In the genomic region with DNA sequence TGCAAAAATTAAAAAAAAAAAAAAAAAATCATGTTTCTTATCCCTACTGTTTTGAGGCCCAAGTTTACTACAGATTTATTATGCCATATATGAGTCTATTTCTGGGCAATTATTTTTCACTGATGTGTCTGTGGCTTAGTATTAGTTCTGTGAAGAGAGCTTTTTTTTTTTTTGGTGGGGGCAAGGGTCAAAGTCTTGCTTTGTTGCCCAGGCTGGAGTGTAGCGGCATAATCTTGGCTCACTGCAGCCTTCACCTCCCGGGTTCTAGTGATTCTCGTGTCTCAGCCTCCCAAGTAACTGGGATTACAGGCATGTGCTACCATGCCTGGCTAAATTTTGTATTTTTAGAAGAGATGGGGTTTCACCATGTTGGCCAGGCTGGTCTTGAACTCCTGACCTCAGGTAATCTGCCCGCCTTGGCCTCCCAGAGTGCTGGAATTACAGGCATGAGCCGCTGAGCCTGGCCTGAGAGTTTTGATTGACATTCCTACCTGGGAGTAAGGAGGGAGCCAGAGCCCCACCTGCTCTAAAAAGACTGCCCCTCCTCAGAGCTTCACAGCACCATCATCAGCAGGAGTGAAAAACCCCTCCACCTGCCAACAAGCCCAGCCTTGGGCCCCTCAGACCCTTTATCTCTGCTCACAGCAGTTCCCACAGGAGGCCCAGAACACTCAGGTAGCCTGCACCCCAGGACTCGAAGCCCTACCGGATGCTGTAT, we compare ENCODE assay signal across 27 cellular contexts.
"Had no signal": no experiment of that assay in that cellular context is flagged by ENCODE, and none has a peak within 500 bp of the region (broad histone marks: within the 10 kb centered on the region; RNA-seq: fewer than 3 reads in every experiment).

No MANE protein-coding gene starts in this region.

- ATAC-seq: activated naive CD4-positive, alpha-beta T cell treated with anti-CD3 and anti-CD28 coated beads, Interleukin-2, amount 50 U/mL, for 72 hours; activated T-cell treated with anti-CD3 and anti-CD28 coated beads, Interleukin-2, amount 50 U/mL, for 4 hours; activated T-helper 17 cell treated with anti-CD3 and anti-CD28 coated beads, Interleukin-2, amount 50 U/mL, for 72 hours; lower lobe of right lung; mucosa of descending colon; natural killer cell treated with Interleukin-12 subunit alpha and Interleukin-12 subunit beta and Interleukin-15 and Interleukin-18, amount 100 ng/mL, for 72 hours; right cardiac atrium; T-helper 17 cell had no signal

- H3K4me3 ChIP-seq: breast epithelium, lower lobe of right lung, mucosa of descending colon, thoracic aorta, vagina had no signal

- H3K36me3 ChIP-seq: breast epithelium, lower lobe of right lung, thoracic aorta, vagina had no signal

- H3K9me3 Mint-ChIP-seq: activated CD4-positive, alpha-beta T cell treated with anti-CD3 and anti-CD28 coated beads, Interleukin-2, amount 10 ng/mL, durations not matched to agents 24 days and 14 days; activated naive CD4-positive, alpha-beta T cell treated with anti-CD3 and anti-CD28 coated beads, Interleukin-2, amount 50 U/mL, for 72 hours; activated T-helper 17 cell treated with anti-CD3 and anti-CD28 coated beads, Interleukin-2, amount 50 U/mL, for 72 hours; central memory CD8-positive, alpha-beta T cell; natural killer cell treated with Interleukin-12 subunit alpha and Interleukin-12 subunit beta and Interleukin-15 and Interleukin-18, amount 100 ng/mL, for 72 hours had no signal

- H3K36me3 Mint-ChIP-seq: activated CD4-positive, alpha-beta memory T cell treated with anti-CD3 and anti-CD28 coated beads for 36 hours; activated naive CD4-positive, alpha-beta T cell treated with anti-CD3 and anti-CD28 coated beads, Interleukin-2, amount 50 U/mL, for 72 hours; natural killer cell treated with Interleukin-12 subunit alpha and Interleukin-12 subunit beta and Interleukin-15 and Interleukin-18, amount 100 ng/mL, for 72 hours had no signal

- H3K4me1 ChIP-seq: breast epithelium, lower lobe of right lung, vagina had no signal

- H3K27me3 ChIP-seq: breast epithelium, vagina had no signal

- H3K27ac ChIP-seq: breast epithelium, epithelial cell of prostate, lower lobe of right lung, thoracic aorta, vagina had no signal

- H3K27me3 Mint-ChIP-seq: activated B cell treated with CpG ODN at 0.5 μM for 24 hours; activated CD4-positive, alpha-beta memory T cell treated with anti-CD3 and anti-CD28 coated beads for 36 hours; activated CD4-positive, alpha-beta T cell treated with anti-CD3 and anti-CD28 coated beads, Interleukin-2, amount 10 ng/mL, durations not matched to agents 24 days and 14 days; activated T-helper 17 cell treated with anti-CD3 and anti-CD28 coated beads, Interleukin-2, amount 50 U/mL, for 72 hours; central memory CD8-positive, alpha-beta T cell; natural killer cell treated with Interleukin-12 subunit alpha and Interleukin-12 subunit beta and Interleukin-15 and Interleukin-18, amount 100 ng/mL, for 72 hours; T-helper 17 cell had no signal

- H3K4me1 Mint-ChIP-seq: activated B cell treated with CpG ODN at 0.5 μM for 24 hours; central memory CD8-positive, alpha-beta T cell had no signal

- DNase-seq: activated B cell treated with CpG ODN at 0.5 μM for 24 hours; activated CD4-positive, alpha-beta memory T cell treated with anti-CD3 and anti-CD28 coated beads for 36 hours; activated CD4-positive, alpha-beta T cell treated with anti-CD3 and anti-CD28 coated beads, Interleukin-2, amount 10 ng/mL, durations not matched to agents 24 days and 14 days; activated naive CD4-positive, alpha-beta T cell; activated T-cell treated with anti-CD3 and anti-CD28 coated beads, Interleukin-2, amount 50 U/mL, for 4 hours; dermis blood vessel endothelial cell; effector CD4-positive, alpha-beta T cell; lower lobe of right lung; mesenchymal stem cell; right cardiac atrium; stimulated activated CD4-positive, alpha-beta T cell treated with anti-CD3 and anti-CD28 coated beads, Interleukin-2, amount 100 ng/mL, for 48 hours; stimulated activated naive CD4-positive, alpha-beta T cell treated with Interleukin-2 at 50 U/mL for 16 hours; T-helper 17 cell; trophoblast cell had no signal

- H3K4me3 Mint-ChIP-seq: activated B cell treated with CpG ODN at 0.5 μM for 24 hours; activated CD4-positive, alpha-beta memory T cell treated with anti-CD3 and anti-CD28 coated beads for 36 hours; activated CD4-positive, alpha-beta T cell treated with anti-CD3 and anti-CD28 coated beads, Interleukin-2, amount 10 ng/mL, durations not matched to agents 24 days and 14 days; activated T-cell treated with anti-CD3 and anti-CD28 coated beads, Interleukin-2, amount 50 U/mL, for 4 hours; activated T-helper 17 cell treated with anti-CD3 and anti-CD28 coated beads, Interleukin-2, amount 50 U/mL, for 72 hours; central memory CD8-positive, alpha-beta T cell; natural killer cell treated with Interleukin-12 subunit alpha and Interleukin-12 subunit beta and Interleukin-15 and Interleukin-18, amount 100 ng/mL, for 72 hours; T-helper 17 cell had no signal

- H3K9me3 ChIP-seq: breast epithelium, lower lobe of right lung, mucosa of descending colon, thoracic aorta, vagina had no signal

- H3K27ac Mint-ChIP-seq: activated B cell treated with CpG ODN at 0.5 μM for 24 hours; activated CD4-positive, alpha-beta memory T cell treated with anti-CD3 and anti-CD28 coated beads for 36 hours; activated CD4-positive, alpha-beta T cell treated with anti-CD3 and anti-CD28 coated beads, Interleukin-2, amount 10 ng/mL, durations not matched to agents 24 days and 14 days; activated naive CD4-positive, alpha-beta T cell treated with anti-CD3 and anti-CD28 coated beads, Interleukin-2, amount 50 U/mL, for 72 hours; activated T-helper 17 cell treated with anti-CD3 and anti-CD28 coated beads, Interleukin-2, amount 50 U/mL, for 72 hours; natural killer cell treated with Interleukin-12 subunit alpha and Interleukin-12 subunit beta and Interleukin-15 and Interleukin-18, amount 100 ng/mL, for 72 hours; T-helper 17 cell had no signal

- FAIRE-seq: colon, endometrium, frontal cortex, islet of Langerhans had no signal
